ENCODE assay signal across 8 cellular contexts in the genomic region with DNA sequence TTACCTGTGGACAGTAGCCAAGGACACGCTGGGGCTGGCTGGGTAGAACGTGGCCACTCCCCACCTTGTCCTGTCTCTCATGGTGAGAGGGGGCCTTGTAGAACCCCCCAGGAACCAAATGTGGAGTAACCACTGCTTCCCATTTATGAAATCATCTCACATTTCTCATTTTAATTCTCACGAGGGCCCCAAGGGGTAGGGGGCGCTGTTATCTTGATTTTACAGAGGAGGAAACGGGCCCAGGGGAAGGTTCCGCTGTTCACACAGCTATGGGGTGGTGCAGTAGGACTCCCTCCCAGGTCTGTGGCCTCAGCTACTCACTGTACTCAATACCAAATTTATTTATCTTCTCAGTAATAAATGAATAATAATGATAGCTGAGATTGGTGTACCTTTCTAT. TPM values are rescaled to one million over a fixed set of nuclear protein-coding genes. Genes with fewer than 3 reads are reported as not detected.
A peak's percentile ranks its signal among the peaks of the same experiment; 100 is the strongest.
DNase-seq lines count a peak whose midpoint lies in the region; TF ChIP-seq lines count a peak whose summit lies in the region.

No MANE protein-coding gene starts in this region.

- 24 to 41% (median 29%) methylated on average over 4 to 6 of the region's 6 CpGs for WGBS in adrenal gland, 4 donors
- 25% methylated on average over 6 of the region's 6 CpGs for WGBS in liver

- H3K9ac ChIP-seq in liver (ENCODE audit: low read depth in 1 of 2, low read length in 2 of 2): no peak overlapping the region

- TF ChIP-seq RAD21 in liver (IDR thresholded peaks at IDR 0.05): peak; percentile 75 to 77

- H3K27ac ChIP-seq in adrenal gland (no peak overlapping the region), liver (ENCODE audit: low read depth in 1 of 2, low read length in 2 of 2) (no peak overlapping the region), vagina (no peak overlapping the region)

- DNase-seq in SHP77 (lab: John Stamatoyannopoulos, UW) (peak; percentile 36 to 56), SHP77 treated with DMSO at 0.1 percent for 48 hours (lab: John Stamatoyannopoulos, UW) (no peak), T-helper 22 cell (ENCODE audit: low read depth) (peak; percentile 26), adrenal gland (peak in 5 of 7 donors; percentile 40 to 73 (median 54)), NCI-H187 (lab: John Stamatoyannopoulos, UW) (no peak), vagina (ENCODE audit: extremely low spot score in 2 of 2) (no peak)
- DNase-seq in stimulated activated CD8-positive, alpha-beta memory T cell treated with anti-CD3 and anti-CD28 coated beads, Interleukin-7, amount 100 ng/mL, for 24 hours (ENCODE audit: low read depth): peak; percentile 58

- H3K4me3 ChIP-seq in adrenal gland (no peak overlapping the region), liver (ENCODE audit: low read depth in 1 of 3, low read length in 3 of 3) (no peak overlapping the region), vagina (no peak overlapping the region)

- no peaks in the 10 kb centered on the region for H3K4me1 ChIP-seq in adrenal gland (replicated peaks in 1 of 2)
- H3K4me1 ChIP-seq in liver (ENCODE audit: control insufficient read depth in 4 of 4, insufficient read depth in 4 of 4, low read length in 3 of 4): peaks cover 0 to under 1% (median 0%) of the 10 kb centered on the region in 4 donors
- peaks cover under 1% of the 10 kb centered on the region for H3K4me1 ChIP-seq in vagina

- intact Hi-C loops in adrenal gland (cut with DNase I) (no loop called here), vagina (cut with DNase I) (no loop called here)

- TF ChIP-seq POLR2A in adrenal gland (IDR thresholded peaks at IDR 0.05) (no peak), vagina (IDR thresholded peaks at IDR 0.05) (no peak)

- H3K9me3 ChIP-seq in adrenal gland (replicated peaks in 1 of 3) (no peaks in the 10 kb centered on the region), liver (ENCODE audit: control insufficient read depth in 4 of 4, low read length in 3 of 4) (no peaks in the 10 kb centered on the region), vagina (no peaks in the 10 kb centered on the region)

- H3K27me3 ChIP-seq in adrenal gland (peaks cover 4% of the 10 kb centered on the region), liver (ENCODE audit: control insufficient read depth in 4 of 4, insufficient read depth in 4 of 4, low read length in 3 of 4) (no peaks in the 10 kb centered on the region), vagina (no peaks in the 10 kb centered on the region)

- TF ChIP-seq CTCF in adrenal gland (IDR thresholded peaks at IDR 0.05) (peak in 2 of 6 experiments; percentile 2 to 37), liver (IDR thresholded peaks at IDR 0.05; ENCODE audit: low read depth, low read length, missing input control) (peak; percentile 47), vagina (IDR thresholded peaks at IDR 0.05) (no peak)

- H3K36me3 ChIP-seq in adrenal gland (replicated peaks in 1 of 2) (no peaks in the 10 kb centered on the region), liver (ENCODE audit: control insufficient read depth in 4 of 4, insufficient read depth in 3 of 4, low read depth in 1 of 4, low read length in 3 of 4) (no peaks in the 10 kb centered on the region), vagina (no peaks in the 10 kb centered on the region)

TF ChIP-seq in liver, 16 proteins besides CTCF, POLR2A, EP300 and RAD21:
- TF ChIP-seq, protein P1, sequence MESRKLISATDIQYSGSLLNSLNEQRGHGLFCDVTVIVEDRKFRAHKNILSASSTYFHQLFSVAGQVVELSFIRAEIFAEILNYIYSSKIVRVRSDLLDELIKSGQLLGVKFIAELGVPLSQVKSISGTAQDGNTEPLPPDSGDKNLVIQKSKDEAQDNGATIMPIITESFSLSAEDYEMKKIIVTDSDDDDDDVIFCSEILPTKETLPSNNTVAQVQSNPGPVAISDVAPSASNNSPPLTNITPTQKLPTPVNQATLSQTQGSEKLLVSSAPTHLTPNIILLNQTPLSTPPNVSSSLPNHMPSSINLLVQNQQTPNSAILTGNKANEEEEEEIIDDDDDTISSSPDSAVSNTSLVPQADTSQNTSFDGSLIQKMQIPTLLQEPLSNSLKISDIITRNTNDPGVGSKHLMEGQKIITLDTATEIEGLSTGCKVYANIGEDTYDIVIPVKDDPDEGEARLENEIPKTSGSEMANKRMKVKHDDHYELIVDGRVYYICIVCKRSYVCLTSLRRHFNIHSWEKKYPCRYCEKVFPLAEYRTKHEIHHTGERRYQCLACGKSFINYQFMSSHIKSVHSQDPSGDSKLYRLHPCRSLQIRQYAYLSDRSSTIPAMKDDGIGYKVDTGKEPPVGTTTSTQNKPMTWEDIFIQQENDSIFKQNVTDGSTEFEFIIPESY (IDR thresholded peaks at IDR 0.05): no peak
- TF ChIP-seq TAF1 (conservative IDR thresholded peaks at IDR 0.05): no peak
- TF ChIP-seq GABPA (IDR thresholded peaks at IDR 0.05 in 1 of 2, conservative IDR thresholded peaks at IDR 0.05 in 1 of 2): no peak
- TF ChIP-seq, protein P2, sequence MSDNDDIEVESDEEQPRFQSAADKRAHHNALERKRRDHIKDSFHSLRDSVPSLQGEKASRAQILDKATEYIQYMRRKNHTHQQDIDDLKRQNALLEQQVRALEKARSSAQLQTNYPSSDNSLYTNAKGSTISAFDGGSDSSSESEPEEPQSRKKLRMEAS (IDR thresholded peaks at IDR 0.05): no peak
- no peak for TF ChIP-seq FOXA2 (IDR thresholded peaks at IDR 0.05)
- no peak for TF ChIP-seq YY1 (IDR thresholded peaks at IDR 0.05)
- no peak for TF ChIP-seq RXRA (IDR thresholded peaks at IDR 0.05)
- no peak for TF ChIP-seq EGR1 (IDR thresholded peaks at IDR 0.05; ENCODE audit: low read depth in 2 of 2)
- TF ChIP-seq, protein P3, sequence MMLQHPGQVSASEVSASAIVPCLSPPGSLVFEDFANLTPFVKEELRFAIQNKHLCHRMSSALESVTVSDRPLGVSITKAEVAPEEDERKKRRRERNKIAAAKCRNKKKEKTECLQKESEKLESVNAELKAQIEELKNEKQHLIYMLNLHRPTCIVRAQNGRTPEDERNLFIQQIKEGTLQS (IDR thresholded peaks at IDR 0.05): no peak
- no peak for TF ChIP-seq HNF4G (IDR thresholded peaks at IDR 0.05)
- no peak for TF ChIP-seq SP1 (IDR thresholded peaks at IDR 0.05)
- TF ChIP-seq, protein P4, sequence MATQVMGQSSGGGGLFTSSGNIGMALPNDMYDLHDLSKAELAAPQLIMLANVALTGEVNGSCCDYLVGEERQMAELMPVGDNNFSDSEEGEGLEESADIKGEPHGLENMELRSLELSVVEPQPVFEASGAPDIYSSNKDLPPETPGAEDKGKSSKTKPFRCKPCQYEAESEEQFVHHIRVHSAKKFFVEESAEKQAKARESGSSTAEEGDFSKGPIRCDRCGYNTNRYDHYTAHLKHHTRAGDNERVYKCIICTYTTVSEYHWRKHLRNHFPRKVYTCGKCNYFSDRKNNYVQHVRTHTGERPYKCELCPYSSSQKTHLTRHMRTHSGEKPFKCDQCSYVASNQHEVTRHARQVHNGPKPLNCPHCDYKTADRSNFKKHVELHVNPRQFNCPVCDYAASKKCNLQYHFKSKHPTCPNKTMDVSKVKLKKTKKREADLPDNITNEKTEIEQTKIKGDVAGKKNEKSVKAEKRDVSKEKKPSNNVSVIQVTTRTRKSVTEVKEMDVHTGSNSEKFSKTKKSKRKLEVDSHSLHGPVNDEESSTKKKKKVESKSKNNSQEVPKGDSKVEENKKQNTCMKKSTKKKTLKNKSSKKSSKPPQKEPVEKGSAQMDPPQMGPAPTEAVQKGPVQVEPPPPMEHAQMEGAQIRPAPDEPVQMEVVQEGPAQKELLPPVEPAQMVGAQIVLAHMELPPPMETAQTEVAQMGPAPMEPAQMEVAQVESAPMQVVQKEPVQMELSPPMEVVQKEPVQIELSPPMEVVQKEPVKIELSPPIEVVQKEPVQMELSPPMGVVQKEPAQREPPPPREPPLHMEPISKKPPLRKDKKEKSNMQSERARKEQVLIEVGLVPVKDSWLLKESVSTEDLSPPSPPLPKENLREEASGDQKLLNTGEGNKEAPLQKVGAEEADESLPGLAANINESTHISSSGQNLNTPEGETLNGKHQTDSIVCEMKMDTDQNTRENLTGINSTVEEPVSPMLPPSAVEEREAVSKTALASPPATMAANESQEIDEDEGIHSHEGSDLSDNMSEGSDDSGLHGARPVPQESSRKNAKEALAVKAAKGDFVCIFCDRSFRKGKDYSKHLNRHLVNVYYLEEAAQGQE (IDR thresholded peaks at IDR 0.05): no peak
- TF ChIP-seq JUND (IDR thresholded peaks at IDR 0.05): no peak
- no peak for TF ChIP-seq HNF4A (conservative IDR thresholded peaks at IDR 0.05)
- TF ChIP-seq NR2F2 (IDR thresholded peaks at IDR 0.05): no peak
- no peak for TF ChIP-seq FOXA1 (IDR thresholded peaks at IDR 0.05)

RNA-seq across cellular contexts. Expression of a gene that starts 5.5 kb away (rescaled TPM):
- total RNA-seq in adrenal gland (not detected), liver (under 1 TPM; 0.33 to 0.37 TPM), vagina (2.0 TPM)
- polyA plus RNA-seq in adrenal gland (under 1 TPM in 1 of 3 donors, not detected in 2; 0.26 TPM), liver (under 1 TPM; 0.24 to 0.31 TPM)

RNA-seq across cellular contexts. Expression of a gene that starts 19.5 kb away (rescaled TPM):
- total RNA-seq in adrenal gland (10 to 100 TPM in 2 of 8 donors, 1 to 10 TPM in 6; 3.3 to 10.7 (median 6.6) TPM), liver (1 to 10 TPM; 5.3 to 8.1 TPM), vagina (7.4 TPM)
- polyA plus RNA-seq in adrenal gland (1 to 10 TPM; 2.7 to 8.0 (median 5.3) TPM), liver (1 to 10 TPM; 4.9 to 7.2 TPM)

RNA-seq across cellular contexts. Expression of a gene that starts 25.9 kb away (rescaled TPM):
- 10 to 100 TPM; 16.8 to 43.9 (median 32.1) TPM for total RNA-seq in adrenal gland
- polyA plus RNA-seq in adrenal gland: 10 to 100 TPM; 15.6 to 36.4 (median 20.2) TPM
- total RNA-seq in liver: 10 to 100 TPM; 10.6 to 40.4 TPM
- polyA plus RNA-seq in liver: 10 to 100 TPM in 1 of 2 donors, 1 to 10 TPM in 1; 8.7 to 13.9 TPM
- total RNA-seq in vagina: 10.8 TPM

Comparison
In these comparisons a context has a peak if more than half of its experiments do, and no peak if none do; other contexts are left out.
1. DNase-seq: peak in SHP77 (2 of 2), T-helper 22 cell (single experiment), adrenal gland (5 of 7) and stimulated activated CD8-positive, alpha-beta memory T cell treated with anti-CD3 and anti-CD28 coated beads, Interleukin-7, amount 100 ng/mL, for 24 hours (single experiment); none in SHP77 treated with DMSO at 0.1 percent for 48 hours (single experiment), NCI-H187 (0 of 2) and vagina (0 of 2).